In genomic region chr10:80202934-80203834, GRCh38 we compare ENCODE assay signal across 8 cellular contexts. TPM values are rescaled to one million over a fixed set of nuclear protein-coding genes. Genes with fewer than 3 reads are reported as not detected.
A peak's percentile ranks its signal among the peaks of the same experiment; 100 is the strongest.
DNase-seq lines count a peak whose midpoint lies in the region; ATAC-seq, FAIRE-seq and TF ChIP-seq lines count a peak whose summit lies in the region.

No MANE protein-coding gene starts in this region.

- no peaks in the 10 kb centered on the region for H3K36me3 ChIP-seq in ES-I3 (ENCODE audit: insufficient read depth, low read length)
- H3K36me3 ChIP-seq in brain microvascular endothelial cell (replicated peaks) = no peaks in the 10 kb centered on the region

- H3K4me3 ChIP-seq in brain microvascular endothelial cell (ENCODE audit: low read depth, low read length) = peak overlapping the region; percentile 77

- in situ Hi-C loops in brain microvascular endothelial cell (cut with HindIII; ENCODE audit: low pct_ligation_motif_present, low sequenced_read_pairs) = no loop called here

- DNase-seq in HUDEP-2 (lab: John Stamatoyannopoulos, UW; ENCODE audit: unreplicated experiment in 76 of 76) (peak in 53 of 76 experiments; percentile 5 to 84 (median 30)), T-helper 22 cell (ENCODE audit: low read depth) (peak; percentile 54), brain microvascular endothelial cell (peak; percentile 94), kidney glomerular epithelial cell (lab: John Stamatoyannopoulos, UW) (peak; percentile 75), frontal cortex (ENCODE audit: low spot score in 2 of 2) (no peak)
- peak; percentile 47 to 67 for DNase-seq in stimulated activated CD4-positive, alpha-beta T cell treated with anti-CD3 and anti-CD28 coated beads, Interleukin-4, amount 100 ng/mL, for 4 hours

- TF ChIP-seq CTCF in brain microvascular endothelial cell (IDR thresholded peaks at IDR 0.05; ENCODE audit: low read depth, low read length, missing control alignments) = peak; percentile 47

- peak; percentile 52 for ATAC-seq in GM21423 (IDR thresholded peaks at IDR 0.05; ENCODE audit: unreplicated experiment)

- H3K27me3 ChIP-seq in brain microvascular endothelial cell (replicated peaks) = no peaks in the 10 kb centered on the region

- peak overlapping the region; percentile 98 for H3K27ac ChIP-seq in brain microvascular endothelial cell

- no peak for FAIRE-seq in frontal cortex (lab: Jason Lieb, UNC)

- H3K9me3 ChIP-seq in ES-I3 (ENCODE audit: control insufficient read depth, insufficient read depth, low read length) = no peaks in the 10 kb centered on the region

- H3K4me1 ChIP-seq in ES-I3 (ENCODE audit: insufficient read depth, low read length) = peaks cover 27% of the 10 kb centered on the region

- H3K9ac ChIP-seq in ES-I3 (ENCODE audit: low read depth, low read length) = peak overlapping the region; percentile 80

RNA-seq across cellular contexts. Expression of gene ANXA11, which starts 2.2 kb away (rescaled TPM):
- 2.0 TPM for total RNA-seq in frontal cortex

Comparison
In these comparisons a context has a peak if more than half of its experiments do, and no peak if none do; other contexts are left out.
1. DNase-seq: peak in HUDEP-2 (53 of 76), T-helper 22 cell (single experiment), brain microvascular endothelial cell (single experiment), kidney glomerular epithelial cell (single experiment) and stimulated activated CD4-positive, alpha-beta T cell treated with anti-CD3 and anti-CD28 coated beads, Interleukin-4, amount 100 ng/mL, for 4 hours (2 of 2); none in frontal cortex (0 of 2).